ENCODE assay signal across 19 cellular contexts in genomic region chr2:45855374-45855773, GRCh38.
"Had no signal": no experiment of that assay in that cellular context is flagged by ENCODE, and none has a peak within 500 bp of the region (broad histone marks: within the 10 kb centered on the region; RNA-seq: fewer than 3 reads in every experiment).

No MANE protein-coding gene starts in this region.

- H3K4me3 Mint-ChIP-seq: activated naive CD4-positive, alpha-beta T cell treated with anti-CD3 and anti-CD28 coated beads, Interleukin-2, amount 10 ng/mL, durations not matched to agents 7 days and 5 days; neural progenitor cell; T-cell; type B pancreatic cell; WTC11 had no signal

- H3K4me3 ChIP-seq: adrenal gland, gastrocnemius medialis, left ventricle myocardium inferior, neural progenitor cell, pancreas, suprapubic skin had no signal

- H3K36me3 Mint-ChIP-seq: neural progenitor cell, WTC11 had no signal

- H2AFZ ChIP-seq: neural progenitor cell had no signal

- DNase-seq: activated CD4-positive, alpha-beta T cell treated with anti-CD3 and anti-CD28 coated beads for 48 hours; activated naive CD4-positive, alpha-beta T cell treated with anti-CD3 and anti-CD28 coated beads, Interleukin-2, amount 10 ng/mL, durations not matched to agents 7 days and 5 days; adrenal gland; caudate nucleus; cortex of kidney; effector memory CD4-positive, alpha-beta T cell; gastrocnemius medialis; islet precursor cell; left ventricle myocardium inferior; pancreas; stimulated activated CD4-positive, alpha-beta T cell treated with anti-CD3 and anti-CD28 coated beads, Interleukin-4, amount 100 ng/mL, for 1 hour; stimulated activated CD8-positive, alpha-beta memory T cell treated with anti-CD3 and anti-CD28 coated beads, Interleukin-4, amount 100 ng/mL, for 48 hours; stimulated activated naive CD8-positive, alpha-beta T cell treated with anti-CD3 and anti-CD28 coated beads, Interleukin-15, Interleukin-2, amounts not matched to agents 100 U/mL and 50 U/mL, for 24 hours; T-cell had no signal

- H3K36me3 ChIP-seq: adrenal gland, gastrocnemius medialis, left ventricle myocardium inferior, neural progenitor cell, pancreas, suprapubic skin had no signal

- H3K9me3 Mint-ChIP-seq: neural progenitor cell, T-cell, type B pancreatic cell, WTC11 had no signal

- H3K27ac ChIP-seq: adrenal gland, epithelial cell of prostate, gastrocnemius medialis, left ventricle myocardium inferior, neural progenitor cell, pancreas, suprapubic skin had no signal

- ATAC-seq: gastrocnemius medialis; pancreas; stimulated activated naive CD8-positive, alpha-beta T cell treated with anti-CD3 and anti-CD28 coated beads, Interleukin-15, Interleukin-2, amounts not matched to agents 100 U/mL and 50 U/mL, for 24 hours; T-cell; WTC11 had no signal

- H3K27me3 Mint-ChIP-seq: activated naive CD4-positive, alpha-beta T cell treated with anti-CD3 and anti-CD28 coated beads, Interleukin-2, amount 10 ng/mL, durations not matched to agents 7 days and 5 days; T-cell; type B pancreatic cell had no signal

- H3K9ac ChIP-seq: neural progenitor cell had no signal

- H3K4me2 ChIP-seq: neural progenitor cell had no signal

- H3K27me3 ChIP-seq: adrenal gland, gastrocnemius medialis, neural progenitor cell, pancreas, suprapubic skin had no signal

- H3K27ac Mint-ChIP-seq: activated naive CD4-positive, alpha-beta T cell treated with anti-CD3 and anti-CD28 coated beads, Interleukin-2, amount 10 ng/mL, durations not matched to agents 7 days and 5 days; neural progenitor cell; T-cell; type B pancreatic cell; WTC11 had no signal

- H3K9me3 ChIP-seq: adrenal gland, gastrocnemius medialis, left ventricle myocardium inferior, pancreas, suprapubic skin had no signal
